In genomic region chr1:164265232-164265631, GRCh38 we compare ENCODE assay signal across 20 cellular contexts.
"Had no signal": no experiment of that assay in that cellular context is flagged by ENCODE, and none has a peak within 500 bp of the region (broad histone marks: within the 10 kb centered on the region; RNA-seq: fewer than 3 reads in every experiment).

No MANE protein-coding gene starts in this region.

- H3K4me1 ChIP-seq: esophagus muscularis mucosa, heart left ventricle, psoas muscle had no signal

- H3K4me3 ChIP-seq: esophagus muscularis mucosa, heart left ventricle, mucosa of descending colon, psoas muscle, thoracic aorta, transverse colon had no signal

- H3K27ac ChIP-seq: epithelial cell of prostate, esophagus muscularis mucosa, heart left ventricle, neutrophil, psoas muscle, thoracic aorta, transverse colon had no signal

- H3K36me3 ChIP-seq: esophagus muscularis mucosa, heart left ventricle, neutrophil, thoracic aorta, transverse colon had no signal

- H3K9me3 ChIP-seq: esophagus muscularis mucosa, heart left ventricle, mucosa of descending colon, neutrophil, psoas muscle, thoracic aorta, transverse colon had no signal

- DNase-seq: effector memory CD4-positive, alpha-beta T cell; foreskin melanocyte; heart left ventricle; hypothalamus; mammary epithelial cell; naive thymus-derived CD8-positive, alpha-beta T cell; psoas muscle; stimulated activated CD4-positive, alpha-beta T cell treated with anti-CD3 and anti-CD28 coated beads, Interleukin-2, amount 100 ng/mL, for 24 hours; stimulated activated CD4-positive, alpha-beta T cell treated with anti-CD3 and anti-CD28 coated beads, Interleukin-4, amount 100 ng/mL, for 4 hours; stimulated activated naive B cell treated with anti-CD40 and anti-IgM and Interleukin-4, amounts not matched to agents 10 μg/mL and 1 μg/mL and 100 μg/mL, for 72 hours; stimulated activated naive CD8-positive, alpha-beta T cell treated with anti-CD3 and anti-CD28 coated beads, Interleukin-15, amount 100 ng/mL, for 72 hours; substantia nigra; transverse colon had no signal

- H3K27me3 ChIP-seq: esophagus muscularis mucosa, heart left ventricle, neutrophil, transverse colon had no signal

- ATAC-seq: heart left ventricle; left lobe of liver; mucosa of descending colon; naive thymus-derived CD8-positive, alpha-beta T cell; psoas muscle; sciatic nerve; stimulated activated naive B cell treated with anti-CD40 and anti-IgM and Interleukin-4, amounts not matched to agents 10 μg/mL and 1 μg/mL and 100 μg/mL, for 72 hours; stimulated activated naive CD8-positive, alpha-beta T cell treated with anti-CD3 and anti-CD28 coated beads, Interleukin-15, amount 100 ng/mL, for 72 hours had no signal
